1 cellular context compared by ENCODE assay signal in the genomic region with DNA sequence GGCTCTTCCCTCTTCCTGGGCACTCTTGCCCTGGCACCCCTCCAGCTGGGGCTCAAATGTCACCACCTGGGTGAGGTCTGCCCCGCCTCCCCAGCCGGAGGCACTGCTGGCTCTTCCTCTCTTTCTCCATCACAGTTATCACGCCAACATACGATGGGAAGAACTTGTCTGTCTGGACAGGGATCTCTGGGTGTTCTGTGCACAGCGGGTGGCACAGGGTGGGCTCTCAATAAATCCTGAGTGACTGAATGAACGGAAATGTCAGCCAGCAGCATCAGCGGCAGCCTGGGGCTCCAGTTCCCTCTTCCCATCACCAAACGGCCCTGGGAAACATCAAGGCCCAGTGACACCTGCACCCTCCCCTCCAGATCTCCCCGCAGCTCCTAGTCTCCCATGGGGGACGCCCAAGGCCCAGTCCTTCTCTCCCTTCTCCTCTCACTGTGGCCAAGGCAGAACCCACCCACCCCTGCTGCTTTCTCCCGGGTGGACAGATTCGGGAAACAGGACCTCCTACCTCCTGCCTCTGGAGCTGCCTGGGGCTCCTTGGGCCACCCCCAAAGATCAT.
TF ChIP-seq lines count a peak whose summit lies in the region.

No MANE protein-coding gene starts in this region.

TF ChIP-seq in HEK293, 187 proteins besides CTCF, POLR2A, EP300 and RAD21 (continued from another document):
- no peak for TF ChIP-seq ZBTB10 (tag by site-specific recombination; IDR thresholded peaks at IDR 0.05)
- TF ChIP-seq GLIS1 (tag by site-specific recombination; IDR thresholded peaks at IDR 0.05): peak; percentile 2; the same call in 1 of the 2 replicates
- TF ChIP-seq ZNF600 (tag by site-specific recombination; IDR thresholded peaks at IDR 0.05): no peak
- TF ChIP-seq ZNF174 (tag by site-specific recombination; IDR thresholded peaks at IDR 0.05): no peak
- no peak for TF ChIP-seq OVOL3 (tag by site-specific recombination; IDR thresholded peaks at IDR 0.05)
- no peak for TF ChIP-seq ZSCAN23 (tag by site-specific recombination; IDR thresholded peaks at IDR 0.05)
- 0 out of 2 replicates have a peak, but pooled peaks have one; percentile 35 for TF ChIP-seq HOXD13 (CRISPR knock-in tag; IDR thresholded peaks at IDR 0.05; ENCODE audit: borderline replicate concordance)
- no peak for TF ChIP-seq ZNF529 (tag by site-specific recombination; IDR thresholded peaks at IDR 0.05; ENCODE audit: insufficient replicate concordance)
- TF ChIP-seq ZSCAN16 (tag by site-specific recombination; IDR thresholded peaks at IDR 0.05): 0 out of 2 replicates have a peak, but pooled peaks have one; percentile 58
- no peak for TF ChIP-seq ZNF561 (tag by site-specific recombination; IDR thresholded peaks at IDR 0.05; ENCODE audit: borderline replicate concordance)
- TF ChIP-seq ZNF184 (tag by site-specific recombination; IDR thresholded peaks at IDR 0.05): no peak
- no peak for TF ChIP-seq ZFP41 (tag by site-specific recombination; IDR thresholded peaks at IDR 0.05; ENCODE audit: borderline replicate concordance)
- peak; percentile 42; the same call in 1 of the 2 replicates for TF ChIP-seq ZNF76 (tag by site-specific recombination; IDR thresholded peaks at IDR 0.05; ENCODE audit: borderline replicate concordance, low read depth)
- peak; percentile 18 for TF ChIP-seq SP7 (tag by site-specific recombination; IDR thresholded peaks at IDR 0.05)
TF ChIP-seq in HEK293: peak in this region for 7.
